Comparison of ENCODE assay signal across 1 cellular context in genomic region chr19:55099557-55100506, GRCh38.
TF ChIP-seq lines count a peak whose summit lies in the region.

No MANE protein-coding gene starts in this region.

TF ChIP-seq in HepG2, 621 proteins besides CTCF, POLR2A, EP300 and RAD21:
- TF ChIP-seq GPN1 (CRISPR knock-in tag; IDR thresholded peaks at IDR 0.05; ENCODE audit: borderline replicate concordance) (no peak), GMEB2 (CRISPR knock-in tag; IDR thresholded peaks at IDR 0.05; ENCODE audit: low read depth) (no peak), ZNF687 (CRISPR knock-in tag; IDR thresholded peaks at IDR 0.05) (0 out of 2 replicates have a peak, but pooled peaks have one; percentile 8), KDM3A (CRISPR knock-in tag; IDR thresholded peaks at IDR 0.05; ENCODE audit: low read depth) (no peak), MEF2D (CRISPR knock-in tag; IDR thresholded peaks at IDR 0.05) (no peak), STAG1 (CRISPR knock-in tag; IDR thresholded peaks at IDR 0.05) (peak; percentile 27; the same call in 1 of the 2 replicates), ZMYM4 (CRISPR knock-in tag; IDR thresholded peaks at IDR 0.05) (no peak), ZBTB33 (CRISPR knock-in tag; IDR thresholded peaks at IDR 0.05) (peak; percentile 24; the same call in 1 of the 2 replicates), RBAK (CRISPR knock-in tag; IDR thresholded peaks at IDR 0.05) (no peak)
